In the genomic region with DNA sequence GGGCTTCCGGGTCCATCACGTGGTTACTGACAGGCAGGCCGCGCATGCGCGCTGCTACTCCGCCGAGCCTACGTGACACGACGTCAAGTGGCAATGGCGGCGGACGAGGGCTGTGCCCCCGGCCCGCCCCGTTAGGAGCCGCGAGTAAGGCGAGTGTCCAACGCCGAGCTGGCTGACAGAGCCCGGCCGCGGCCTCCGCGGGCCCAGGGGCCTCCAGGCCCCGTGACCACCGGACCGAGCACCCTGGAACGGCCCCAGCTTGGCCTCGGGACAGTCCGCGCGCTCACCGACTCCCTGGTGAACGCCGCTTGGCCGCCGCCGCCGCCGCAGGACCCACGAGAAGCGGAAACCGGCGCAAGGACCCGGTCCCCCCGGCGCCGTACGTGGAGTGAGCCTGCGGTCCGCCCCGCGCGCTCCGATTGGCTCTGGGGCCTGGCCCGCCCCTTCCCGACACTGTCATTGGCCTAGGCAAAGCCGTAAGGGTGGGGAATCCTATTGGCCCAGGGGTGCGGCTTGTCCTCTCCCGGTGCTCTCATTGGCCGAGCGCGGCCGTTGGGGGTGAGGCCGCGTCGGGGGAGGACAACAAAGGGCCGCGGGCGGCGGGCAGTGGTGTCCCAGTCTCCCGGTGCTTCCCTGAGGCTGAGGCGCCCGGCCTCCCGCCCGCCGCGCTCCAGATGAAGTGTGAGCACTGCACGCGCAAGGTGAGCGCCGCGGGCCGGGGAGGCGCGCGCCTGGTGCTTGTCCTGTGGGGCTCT, we compare ENCODE assay signal across 1 cellular context.
TF ChIP-seq lines count a peak whose summit lies in the region.

A gene (plus strand): TSS at position 612 of the 755 bp plus-strand sequence. CDS start 63 bp downstream, at position 675.

TF ChIP-seq in K562, 482 proteins besides CTCF, POLR2A, EP300 and RAD21 (continued from another document and continues in another):
- TF ChIP-seq, protein P1, sequence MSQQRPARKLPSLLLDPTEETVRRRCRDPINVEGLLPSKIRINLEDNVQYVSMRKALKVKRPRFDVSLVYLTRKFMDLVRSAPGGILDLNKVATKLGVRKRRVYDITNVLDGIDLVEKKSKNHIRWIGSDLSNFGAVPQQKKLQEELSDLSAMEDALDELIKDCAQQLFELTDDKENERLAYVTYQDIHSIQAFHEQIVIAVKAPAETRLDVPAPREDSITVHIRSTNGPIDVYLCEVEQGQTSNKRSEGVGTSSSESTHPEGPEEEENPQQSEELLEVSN (IDR thresholded peaks at IDR 0.05; ENCODE audit: borderline replicate concordance in 1 of 2, extremely low read depth in 1 of 2, insufficient read depth in 1 of 2, insufficient read length in 1 of 2, low read depth in 1 of 2, low read length in 1 of 2, poor library complexity in 1 of 2, severe bottlenecking in 1 of 2), result peak; percentile 64 to 69
- TF ChIP-seq OTX1 (CRISPR knock-in tag; IDR thresholded peaks at IDR 0.05), result peak; percentile 45; the same call in 1 of the 2 replicates
- peak; percentile 62; the same call in 1 of the 2 replicates for TF ChIP-seq DMBX1 (CRISPR knock-in tag; IDR thresholded peaks at IDR 0.05; ENCODE audit: borderline replicate concordance)
- TF ChIP-seq TARDBP (IDR thresholded peaks at IDR 0.05), result no peak
- 0 out of 2 replicates have a peak, but pooled peaks have one; percentile 2 for TF ChIP-seq BHLHE40 (IDR thresholded peaks at IDR 0.05; ENCODE audit: low read length)
- TF ChIP-seq CAMTA2 (CRISPR knock-in tag; conservative IDR thresholded peaks at IDR 0.05), result peak; percentile 82; the same call in 1 of the 2 replicates
- TF ChIP-seq, protein P2, sequence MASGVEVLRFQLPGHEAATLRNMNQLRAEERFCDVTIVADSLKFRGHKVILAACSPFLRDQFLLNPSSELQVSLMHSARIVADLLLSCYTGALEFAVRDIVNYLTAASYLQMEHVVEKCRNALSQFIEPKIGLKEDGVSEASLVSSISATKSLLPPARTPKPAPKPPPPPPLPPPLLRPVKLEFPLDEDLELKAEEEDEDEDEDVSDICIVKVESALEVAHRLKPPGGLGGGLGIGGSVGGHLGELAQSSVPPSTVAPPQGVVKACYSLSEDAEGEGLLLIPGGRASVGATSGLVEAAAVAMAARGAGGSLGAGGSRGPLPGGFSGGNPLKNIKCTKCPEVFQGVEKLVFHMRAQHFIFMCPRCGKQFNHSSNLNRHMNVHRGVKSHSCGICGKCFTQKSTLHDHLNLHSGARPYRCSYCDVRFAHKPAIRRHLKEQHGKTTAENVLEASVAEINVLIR (CRISPR knock-in tag; IDR thresholded peaks at IDR 0.05), result 0 out of 2 replicates have a peak, but pooled peaks have one; percentile 40
- no peak for TF ChIP-seq ZNF445 (CRISPR knock-in tag; IDR thresholded peaks at IDR 0.05; ENCODE audit: low read depth)
- TF ChIP-seq ZNF57 (CRISPR knock-in tag; IDR thresholded peaks at IDR 0.05), result no peak
- TF ChIP-seq, protein P3, sequence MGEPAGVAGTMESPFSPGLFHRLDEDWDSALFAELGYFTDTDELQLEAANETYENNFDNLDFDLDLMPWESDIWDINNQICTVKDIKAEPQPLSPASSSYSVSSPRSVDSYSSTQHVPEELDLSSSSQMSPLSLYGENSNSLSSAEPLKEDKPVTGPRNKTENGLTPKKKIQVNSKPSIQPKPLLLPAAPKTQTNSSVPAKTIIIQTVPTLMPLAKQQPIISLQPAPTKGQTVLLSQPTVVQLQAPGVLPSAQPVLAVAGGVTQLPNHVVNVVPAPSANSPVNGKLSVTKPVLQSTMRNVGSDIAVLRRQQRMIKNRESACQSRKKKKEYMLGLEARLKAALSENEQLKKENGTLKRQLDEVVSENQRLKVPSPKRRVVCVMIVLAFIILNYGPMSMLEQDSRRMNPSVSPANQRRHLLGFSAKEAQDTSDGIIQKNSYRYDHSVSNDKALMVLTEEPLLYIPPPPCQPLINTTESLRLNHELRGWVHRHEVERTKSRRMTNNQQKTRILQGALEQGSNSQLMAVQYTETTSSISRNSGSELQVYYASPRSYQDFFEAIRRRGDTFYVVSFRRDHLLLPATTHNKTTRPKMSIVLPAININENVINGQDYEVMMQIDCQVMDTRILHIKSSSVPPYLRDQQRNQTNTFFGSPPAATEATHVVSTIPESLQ (CRISPR knock-in tag; IDR thresholded peaks at IDR 0.05), result peak; percentile 97; the same call in 1 of the 2 replicates
- TF ChIP-seq TAF1 (IDR thresholded peaks at IDR 0.05; ENCODE audit: control insufficient read depth, extremely low read depth, insufficient read depth, low read length, severe bottlenecking), result peak; percentile 81
- peak; percentile 68; the same call in 1 of the 2 replicates for TF ChIP-seq CBX1 (IDR thresholded peaks at IDR 0.05; ENCODE audit: low read depth)
- 0 out of 2 replicates have a peak, but pooled peaks have one; percentile 4 for TF ChIP-seq SMC3 (conservative IDR thresholded peaks at IDR 0.05; ENCODE audit: insufficient read depth, low read depth, low read length)
- no peak for TF ChIP-seq ZNF274 (IDR thresholded peaks at IDR 0.05; ENCODE audit: borderline replicate concordance, low read depth, low read length)
- TF ChIP-seq LARP7 (IDR thresholded peaks at IDR 0.05), result no peak
- TF ChIP-seq, protein P4, sequence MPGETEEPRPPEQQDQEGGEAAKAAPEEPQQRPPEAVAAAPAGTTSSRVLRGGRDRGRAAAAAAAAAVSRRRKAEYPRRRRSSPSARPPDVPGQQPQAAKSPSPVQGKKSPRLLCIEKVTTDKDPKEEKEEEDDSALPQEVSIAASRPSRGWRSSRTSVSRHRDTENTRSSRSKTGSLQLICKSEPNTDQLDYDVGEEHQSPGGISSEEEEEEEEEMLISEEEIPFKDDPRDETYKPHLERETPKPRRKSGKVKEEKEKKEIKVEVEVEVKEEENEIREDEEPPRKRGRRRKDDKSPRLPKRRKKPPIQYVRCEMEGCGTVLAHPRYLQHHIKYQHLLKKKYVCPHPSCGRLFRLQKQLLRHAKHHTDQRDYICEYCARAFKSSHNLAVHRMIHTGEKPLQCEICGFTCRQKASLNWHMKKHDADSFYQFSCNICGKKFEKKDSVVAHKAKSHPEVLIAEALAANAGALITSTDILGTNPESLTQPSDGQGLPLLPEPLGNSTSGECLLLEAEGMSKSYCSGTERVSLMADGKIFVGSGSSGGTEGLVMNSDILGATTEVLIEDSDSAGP (CRISPR knock-in tag; IDR thresholded peaks at IDR 0.05), result no peak
- 0 out of 2 replicates have a peak, but pooled peaks have one; percentile 24 for TF ChIP-seq HDAC8 (tag; IDR thresholded peaks at IDR 0.05)
- TF ChIP-seq ZBTB17 (CRISPR knock-in tag; IDR thresholded peaks at IDR 0.05), result peak; percentile 88; the same call in 1 of the 2 replicates
- no peak for TF ChIP-seq ZZZ3 (IDR thresholded peaks at IDR 0.05)
- TF ChIP-seq COPS2 (conservative IDR thresholded peaks at IDR 0.05), result no peak
- TF ChIP-seq, protein P5, sequence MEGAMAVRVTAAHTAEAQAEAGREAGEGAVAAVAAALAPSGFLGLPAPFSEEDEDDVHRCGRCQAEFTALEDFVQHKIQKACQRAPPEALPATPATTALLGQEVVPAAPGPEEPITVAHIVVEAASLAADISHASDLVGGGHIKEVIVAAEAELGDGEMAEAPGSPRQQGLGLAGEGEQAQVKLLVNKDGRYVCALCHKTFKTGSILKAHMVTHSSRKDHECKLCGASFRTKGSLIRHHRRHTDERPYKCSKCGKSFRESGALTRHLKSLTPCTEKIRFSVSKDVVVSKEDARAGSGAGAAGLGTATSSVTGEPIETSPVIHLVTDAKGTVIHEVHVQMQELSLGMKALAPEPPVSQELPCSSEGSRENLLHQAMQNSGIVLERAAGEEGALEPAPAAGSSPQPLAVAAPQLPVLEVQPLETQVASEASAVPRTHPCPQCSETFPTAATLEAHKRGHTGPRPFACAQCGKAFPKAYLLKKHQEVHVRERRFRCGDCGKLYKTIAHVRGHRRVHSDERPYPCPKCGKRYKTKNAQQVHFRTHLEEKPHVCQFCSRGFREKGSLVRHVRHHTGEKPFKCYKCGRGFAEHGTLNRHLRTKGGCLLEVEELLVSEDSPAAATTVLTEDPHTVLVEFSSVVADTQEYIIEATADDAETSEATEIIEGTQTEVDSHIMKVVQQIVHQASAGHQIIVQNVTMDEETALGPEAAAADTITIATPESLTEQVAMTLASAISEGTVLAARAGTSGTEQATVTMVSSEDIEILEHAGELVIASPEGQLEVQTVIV (CRISPR knock-in tag; IDR thresholded peaks at IDR 0.05; ENCODE audit: borderline replicate concordance), result no peak
- TF ChIP-seq ZNF134 (CRISPR knock-in tag; conservative IDR thresholded peaks at IDR 0.05), result no peak
- TF ChIP-seq ZBED1 (IDR thresholded peaks at IDR 0.05), result no peak
- no peak for TF ChIP-seq NR2F6 (CRISPR knock-in tag; IDR thresholded peaks at IDR 0.05)
- TF ChIP-seq, protein P6, sequence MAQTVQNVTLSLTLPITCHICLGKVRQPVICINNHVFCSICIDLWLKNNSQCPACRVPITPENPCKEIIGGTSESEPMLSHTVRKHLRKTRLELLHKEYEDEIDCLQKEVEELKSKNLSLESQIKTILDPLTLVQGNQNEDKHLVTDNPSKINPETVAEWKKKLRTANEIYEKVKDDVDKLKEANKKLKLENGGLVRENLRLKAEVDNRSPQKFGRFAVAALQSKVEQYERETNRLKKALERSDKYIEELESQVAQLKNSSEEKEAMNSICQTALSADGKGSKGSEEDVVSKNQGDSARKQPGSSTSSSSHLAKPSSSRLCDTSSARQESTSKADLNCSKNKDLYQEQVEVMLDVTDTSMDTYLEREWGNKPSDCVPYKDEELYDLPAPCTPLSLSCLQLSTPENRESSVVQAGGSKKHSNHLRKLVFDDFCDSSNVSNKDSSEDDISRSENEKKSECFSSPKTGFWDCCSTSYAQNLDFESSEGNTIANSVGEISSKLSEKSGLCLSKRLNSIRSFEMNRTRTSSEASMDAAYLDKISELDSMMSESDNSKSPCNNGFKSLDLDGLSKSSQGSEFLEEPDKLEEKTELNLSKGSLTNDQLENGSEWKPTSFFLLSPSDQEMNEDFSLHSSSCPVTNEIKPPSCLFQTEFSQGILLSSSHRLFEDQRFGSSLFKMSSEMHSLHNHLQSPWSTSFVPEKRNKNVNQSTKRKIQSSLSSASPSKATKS (CRISPR knock-in tag; IDR thresholded peaks at IDR 0.05), result no peak
- TF ChIP-seq TBL1XR1 (IDR thresholded peaks at IDR 0.05; ENCODE audit: low read length in 2 of 2), result 0 out of 4 replicates have a peak, but pooled peaks of 1 of the 2 experiments have one; percentile 3
- TF ChIP-seq NONO (IDR thresholded peaks at IDR 0.05; ENCODE audit: low read depth in 2 of 2, low read length in 1 of 2), result peak; percentile 72 to 96; a peak in 3 of 4 replicates
- TF ChIP-seq, protein P7, sequence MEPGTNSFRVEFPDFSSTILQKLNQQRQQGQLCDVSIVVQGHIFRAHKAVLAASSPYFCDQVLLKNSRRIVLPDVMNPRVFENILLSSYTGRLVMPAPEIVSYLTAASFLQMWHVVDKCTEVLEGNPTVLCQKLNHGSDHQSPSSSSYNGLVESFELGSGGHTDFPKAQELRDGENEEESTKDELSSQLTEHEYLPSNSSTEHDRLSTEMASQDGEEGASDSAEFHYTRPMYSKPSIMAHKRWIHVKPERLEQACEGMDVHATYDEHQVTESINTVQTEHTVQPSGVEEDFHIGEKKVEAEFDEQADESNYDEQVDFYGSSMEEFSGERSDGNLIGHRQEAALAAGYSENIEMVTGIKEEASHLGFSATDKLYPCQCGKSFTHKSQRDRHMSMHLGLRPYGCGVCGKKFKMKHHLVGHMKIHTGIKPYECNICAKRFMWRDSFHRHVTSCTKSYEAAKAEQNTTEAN (CRISPR knock-in tag; IDR thresholded peaks at IDR 0.05), result no peak
- no peak for TF ChIP-seq ZNF561 (CRISPR knock-in tag; conservative IDR thresholded peaks at IDR 0.05)
- TF ChIP-seq ETV1 (tag; conservative IDR thresholded peaks at IDR 0.05; ENCODE audit: low read depth), result 0 out of 2 replicates have a peak, but pooled peaks have one; percentile 3
- peak; percentile 93 for TF ChIP-seq POLR2B (IDR thresholded peaks at IDR 0.05; ENCODE audit: low read depth, partially characterized antibody)
- TF ChIP-seq KAT7 (CRISPR knock-in tag; IDR thresholded peaks at IDR 0.05; ENCODE audit: borderline replicate concordance), result peak; percentile 95; the same call in 1 of the 2 replicates
- TF ChIP-seq ETV6 (IDR thresholded peaks at IDR 0.05; ENCODE audit: borderline replicate concordance in 1 of 2, low read depth in 2 of 2, low read length in 1 of 2), result no peak
- TF ChIP-seq ETV6 (CRISPR knock-in tag; IDR thresholded peaks at IDR 0.05; ENCODE audit: borderline replicate concordance), result no peak
- TF ChIP-seq ASH1L (IDR thresholded peaks at IDR 0.05; ENCODE audit: borderline replicate concordance, low read depth, partially characterized antibody), result peak; percentile 94
- TF ChIP-seq TAF15 (IDR thresholded peaks at IDR 0.05; ENCODE audit: low read depth, low read length), result no peak
- TF ChIP-seq, protein P8, sequence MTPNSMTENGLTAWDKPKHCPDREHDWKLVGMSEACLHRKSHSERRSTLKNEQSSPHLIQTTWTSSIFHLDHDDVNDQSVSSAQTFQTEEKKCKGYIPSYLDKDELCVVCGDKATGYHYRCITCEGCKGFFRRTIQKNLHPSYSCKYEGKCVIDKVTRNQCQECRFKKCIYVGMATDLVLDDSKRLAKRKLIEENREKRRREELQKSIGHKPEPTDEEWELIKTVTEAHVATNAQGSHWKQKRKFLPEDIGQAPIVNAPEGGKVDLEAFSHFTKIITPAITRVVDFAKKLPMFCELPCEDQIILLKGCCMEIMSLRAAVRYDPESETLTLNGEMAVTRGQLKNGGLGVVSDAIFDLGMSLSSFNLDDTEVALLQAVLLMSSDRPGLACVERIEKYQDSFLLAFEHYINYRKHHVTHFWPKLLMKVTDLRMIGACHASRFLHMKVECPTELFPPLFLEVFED (CRISPR knock-in tag; conservative IDR thresholded peaks at IDR 0.05), result no peak
- TF ChIP-seq ZNF778 (CRISPR knock-in tag; IDR thresholded peaks at IDR 0.05), result no peak
- peak; percentile 99 for TF ChIP-seq RBFOX2 (IDR thresholded peaks at IDR 0.05; ENCODE audit: low read depth, low read length)
- TF ChIP-seq RCOR1 (IDR thresholded peaks at IDR 0.05; ENCODE audit: borderline replicate concordance in 1 of 2, low read depth in 2 of 2, low read length in 2 of 2), result peak in 1 of 2 experiments; percentile 32; a peak in 1 of 4 replicates
- TF ChIP-seq POLR2AphosphoS2 (IDR thresholded peaks at IDR 0.05; ENCODE audit: low read length), result no peak; the same call in 1 of the 2 replicates
- TF ChIP-seq ZNF263 (CRISPR knock-in tag; IDR thresholded peaks at IDR 0.05; ENCODE audit: borderline replicate concordance), result peak; percentile 47; the same call in 1 of the 2 replicates
- TF ChIP-seq, protein P9, sequence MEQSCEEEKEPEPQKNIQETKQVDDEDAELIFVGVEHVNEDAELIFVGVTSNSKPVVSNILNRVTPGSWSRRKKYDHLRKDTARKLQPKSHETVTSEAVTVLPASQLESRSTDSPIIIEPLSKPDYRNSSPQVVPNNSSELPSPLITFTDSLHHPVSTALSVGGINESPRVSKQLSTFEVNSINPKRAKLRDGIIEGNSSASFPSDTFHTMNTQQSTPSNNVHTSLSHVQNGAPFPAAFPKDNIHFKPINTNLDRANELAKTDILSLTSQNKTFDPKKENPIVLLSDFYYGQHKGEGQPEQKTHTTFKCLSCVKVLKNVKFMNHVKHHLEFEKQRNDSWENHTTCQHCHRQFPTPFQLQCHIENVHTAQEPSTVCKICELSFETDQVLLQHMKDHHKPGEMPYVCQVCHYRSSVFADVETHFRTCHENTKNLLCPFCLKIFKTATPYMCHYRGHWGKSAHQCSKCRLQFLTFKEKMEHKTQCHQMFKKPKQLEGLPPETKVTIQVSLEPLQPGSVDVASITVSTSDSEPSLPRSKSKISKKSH (CRISPR knock-in tag; IDR thresholded peaks at IDR 0.05), result no peak
- no peak for TF ChIP-seq SRF (CRISPR knock-in tag; IDR thresholded peaks at IDR 0.05)
- peak; percentile 63; the same call in 1 of the 2 replicates for TF ChIP-seq FOXP1 (CRISPR knock-in tag; IDR thresholded peaks at IDR 0.05)
- TF ChIP-seq, protein P10, sequence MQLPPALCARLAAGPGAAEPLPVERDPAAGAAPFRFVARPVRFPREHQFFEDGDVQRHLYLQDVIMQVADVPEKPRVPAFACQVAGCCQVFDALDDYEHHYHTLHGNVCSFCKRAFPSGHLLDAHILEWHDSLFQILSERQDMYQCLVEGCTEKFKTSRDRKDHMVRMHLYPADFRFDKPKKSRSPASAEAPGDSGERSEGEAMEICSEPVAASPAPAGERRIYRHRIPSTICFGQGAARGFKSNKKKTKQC (CRISPR knock-in tag; IDR thresholded peaks at IDR 0.05), result peak; percentile 86; the same call in 1 of the 2 replicates
